Comparison of ENCODE assay signal across 1 cellular context in the genomic region with DNA sequence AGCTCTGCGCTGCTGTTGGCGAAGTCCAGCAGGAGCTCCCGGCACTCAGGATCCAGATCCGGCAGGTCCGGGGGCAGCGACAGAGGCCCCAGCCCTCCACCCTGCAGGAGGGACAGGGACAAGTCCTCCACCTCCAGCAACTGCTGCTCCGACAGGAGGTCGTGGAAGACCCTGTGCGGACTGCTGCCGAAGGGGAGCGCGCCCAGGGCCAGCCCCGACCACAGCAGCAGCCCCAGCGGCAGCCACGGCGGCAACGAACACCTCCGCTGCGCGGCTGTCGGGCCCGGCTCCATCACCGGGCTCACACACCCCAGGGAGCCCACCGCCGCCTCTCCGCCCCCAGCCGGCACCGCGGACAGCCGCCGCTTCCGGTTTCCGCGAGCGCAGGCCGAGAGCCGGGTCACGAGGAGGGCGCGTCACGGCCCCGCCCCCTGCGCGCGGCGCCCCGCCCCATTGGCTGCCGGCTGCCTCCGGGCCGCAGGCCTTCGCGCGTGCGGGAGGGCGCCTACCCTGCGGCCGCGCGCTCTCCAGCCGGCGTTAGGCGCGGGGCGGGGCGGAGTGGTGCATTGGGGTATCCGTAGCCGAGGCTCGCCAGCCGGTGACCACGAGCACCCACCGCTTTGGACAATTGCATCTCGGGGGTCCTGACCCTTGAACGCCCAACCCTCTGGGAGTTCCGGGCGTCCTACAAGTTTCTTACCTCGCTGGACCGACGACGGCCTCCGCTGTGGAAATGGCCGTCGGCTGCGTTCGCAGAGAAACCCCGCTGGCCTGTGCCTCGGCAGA.
TF ChIP-seq lines count a peak whose summit lies in the region.

A gene with protein sequence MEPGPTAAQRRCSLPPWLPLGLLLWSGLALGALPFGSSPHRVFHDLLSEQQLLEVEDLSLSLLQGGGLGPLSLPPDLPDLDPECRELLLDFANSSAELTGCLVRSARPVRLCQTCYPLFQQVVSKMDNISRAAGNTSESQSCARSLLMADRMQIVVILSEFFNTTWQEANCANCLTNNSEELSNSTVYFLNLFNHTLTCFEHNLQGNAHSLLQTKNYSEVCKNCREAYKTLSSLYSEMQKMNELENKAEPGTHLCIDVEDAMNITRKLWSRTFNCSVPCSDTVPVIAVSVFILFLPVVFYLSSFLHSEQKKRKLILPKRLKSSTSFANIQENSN (minus strand): TSS at position 383 of the 786 bp plus-strand sequence. CDS start 90 bp downstream, at position 293.

TF ChIP-seq in K562, 482 proteins besides CTCF, POLR2A, EP300 and RAD21 (continued from another document and continues in another):
- TF ChIP-seq ZNF280B (CRISPR knock-in tag; IDR thresholded peaks at IDR 0.05) (no peak), POLR2AphosphoS2 (IDR thresholded peaks at IDR 0.05; ENCODE audit: low read length) (no peak), RBM39 (optimal IDR thresholded peaks at IDR 0.05; ENCODE audit: low read depth, low read length) (no peak), ETV1 (tag; conservative IDR thresholded peaks at IDR 0.05; ENCODE audit: low read depth) (0 out of 2 replicates have a peak, but pooled peaks have one; percentile 7), ZBTB40 (IDR thresholded peaks at IDR 0.05) (peak; percentile 41; the same call in 1 of the 2 replicates), ZBTB40 (CRISPR knock-in tag; IDR thresholded peaks at IDR 0.05) (no peak), NFIC (IDR thresholded peaks at IDR 0.05) (peak; percentile 39; the same call in 1 of the 2 replicates), ZNF24 (IDR thresholded peaks at IDR 0.05) (0 out of 2 replicates have a peak, but pooled peaks have one; percentile 62), ZNF778 (CRISPR knock-in tag; IDR thresholded peaks at IDR 0.05) (no peak), ZNF780A (CRISPR knock-in tag; IDR thresholded peaks at IDR 0.05) (no peak), NRF1 (conservative IDR thresholded peaks at IDR 0.05 in 1 of 2, IDR thresholded peaks at IDR 0.05 in 1 of 2) (peak; percentile 79 to 84), GATAD2A (IDR thresholded peaks at IDR 0.05) (no peak), FOXJ3 (CRISPR knock-in tag; IDR thresholded peaks at IDR 0.05) (no peak), PTTG1 (tag; IDR thresholded peaks at IDR 0.05; ENCODE audit: low read depth) (no peak), E2F4 (CRISPR knock-in tag; IDR thresholded peaks at IDR 0.05; ENCODE audit: low read depth) (peak; percentile 81), NR2F6 (CRISPR knock-in tag; IDR thresholded peaks at IDR 0.05) (0 out of 2 replicates have a peak, but pooled peaks have one; percentile 49), TCF7L2 (IDR thresholded peaks at IDR 0.05; ENCODE audit: low read depth, low read length) (no peak), KAT7 (CRISPR knock-in tag; IDR thresholded peaks at IDR 0.05; ENCODE audit: borderline replicate concordance) (peak; percentile 85; the same call in 1 of the 2 replicates), TCF7 (IDR thresholded peaks at IDR 0.05; ENCODE audit: borderline replicate concordance) (no peak), ZNF408 (CRISPR knock-in tag; IDR thresholded peaks at IDR 0.05; ENCODE audit: low read depth) (no peak), SMAD3 (CRISPR knock-in tag; conservative IDR thresholded peaks at IDR 0.05) (peak; percentile 63; the same call in 1 of the 2 replicates), DIDO1 (tag; IDR thresholded peaks at IDR 0.05; ENCODE audit: low read depth) (no peak), POLR2B (IDR thresholded peaks at IDR 0.05; ENCODE audit: low read depth, partially characterized antibody) (no peak), CBX3 (IDR thresholded peaks at IDR 0.05; ENCODE audit: borderline replicate concordance in 1 of 2, low read length in 2 of 2) (peak in 1 of 2 experiments; percentile 35; a peak in 1 of 3 replicates), ZKSCAN3 (CRISPR knock-in tag; IDR thresholded peaks at IDR 0.05) (no peak), MXI1 (IDR thresholded peaks at IDR 0.05; ENCODE audit: low read depth, low read length) (no peak), ZNF354B (CRISPR knock-in tag; IDR thresholded peaks at IDR 0.05) (no peak), ARID3A (IDR thresholded peaks at IDR 0.05; ENCODE audit: borderline replicate concordance, low read depth, low read length) (no peak), GTF2B (IDR thresholded peaks at IDR 0.05; ENCODE audit: extremely low read depth, insufficient read length) (no peak), HNRNPL (IDR thresholded peaks at IDR 0.05; ENCODE audit: low read depth, low read length) (no peak), ARNT (IDR thresholded peaks at IDR 0.05) (no peak)
- TF ChIP-seq, protein P1, sequence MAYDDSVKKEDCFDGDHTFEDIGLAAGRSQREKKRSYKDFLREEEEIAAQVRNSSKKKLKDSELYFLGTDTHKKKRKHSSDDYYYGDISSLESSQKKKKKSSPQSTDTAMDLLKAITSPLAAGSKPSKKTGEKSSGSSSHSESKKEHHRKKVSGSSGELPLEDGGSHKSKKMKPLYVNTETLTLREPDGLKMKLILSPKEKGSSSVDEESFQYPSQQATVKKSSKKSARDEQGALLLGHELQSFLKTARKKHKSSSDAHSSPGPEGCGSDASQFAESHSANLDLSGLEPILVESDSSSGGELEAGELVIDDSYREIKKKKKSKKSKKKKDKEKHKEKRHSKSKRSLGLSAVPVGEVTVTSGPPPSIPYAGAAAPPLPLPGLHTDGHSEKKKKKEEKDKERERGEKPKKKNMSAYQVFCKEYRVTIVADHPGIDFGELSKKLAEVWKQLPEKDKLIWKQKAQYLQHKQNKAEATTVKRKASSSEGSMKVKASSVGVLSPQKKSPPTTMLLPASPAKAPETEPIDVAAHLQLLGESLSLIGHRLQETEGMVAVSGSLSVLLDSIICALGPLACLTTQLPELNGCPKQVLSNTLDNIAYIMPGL (CRISPR knock-in tag; IDR thresholded peaks at IDR 0.05): 0 out of 2 replicates have a peak, but pooled peaks have one; percentile 35
- TF ChIP-seq, protein P2, sequence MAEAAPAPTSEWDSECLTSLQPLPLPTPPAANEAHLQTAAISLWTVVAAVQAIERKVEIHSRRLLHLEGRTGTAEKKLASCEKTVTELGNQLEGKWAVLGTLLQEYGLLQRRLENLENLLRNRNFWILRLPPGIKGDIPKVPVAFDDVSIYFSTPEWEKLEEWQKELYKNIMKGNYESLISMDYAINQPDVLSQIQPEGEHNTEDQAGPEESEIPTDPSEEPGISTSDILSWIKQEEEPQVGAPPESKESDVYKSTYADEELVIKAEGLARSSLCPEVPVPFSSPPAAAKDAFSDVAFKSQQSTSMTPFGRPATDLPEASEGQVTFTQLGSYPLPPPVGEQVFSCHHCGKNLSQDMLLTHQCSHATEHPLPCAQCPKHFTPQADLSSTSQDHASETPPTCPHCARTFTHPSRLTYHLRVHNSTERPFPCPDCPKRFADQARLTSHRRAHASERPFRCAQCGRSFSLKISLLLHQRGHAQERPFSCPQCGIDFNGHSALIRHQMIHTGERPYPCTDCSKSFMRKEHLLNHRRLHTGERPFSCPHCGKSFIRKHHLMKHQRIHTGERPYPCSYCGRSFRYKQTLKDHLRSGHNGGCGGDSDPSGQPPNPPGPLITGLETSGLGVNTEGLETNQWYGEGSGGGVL (CRISPR knock-in tag; IDR thresholded peaks at IDR 0.05): no peak
- TF ChIP-seq, protein P3, sequence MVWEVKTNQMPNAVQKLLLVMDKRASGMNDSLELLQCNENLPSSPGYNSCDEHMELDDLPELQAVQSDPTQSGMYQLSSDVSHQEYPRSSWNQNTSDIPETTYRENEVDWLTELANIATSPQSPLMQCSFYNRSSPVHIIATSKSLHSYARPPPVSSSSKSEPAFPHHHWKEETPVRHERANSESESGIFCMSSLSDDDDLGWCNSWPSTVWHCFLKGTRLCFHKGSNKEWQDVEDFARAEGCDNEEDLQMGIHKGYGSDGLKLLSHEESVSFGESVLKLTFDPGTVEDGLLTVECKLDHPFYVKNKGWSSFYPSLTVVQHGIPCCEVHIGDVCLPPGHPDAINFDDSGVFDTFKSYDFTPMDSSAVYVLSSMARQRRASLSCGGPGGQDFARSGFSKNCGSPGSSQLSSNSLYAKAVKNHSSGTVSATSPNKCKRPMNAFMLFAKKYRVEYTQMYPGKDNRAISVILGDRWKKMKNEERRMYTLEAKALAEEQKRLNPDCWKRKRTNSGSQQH (CRISPR knock-in tag; IDR thresholded peaks at IDR 0.05): no peak
